Comparison of ENCODE assay signal across 8 cellular contexts in the genomic region with DNA sequence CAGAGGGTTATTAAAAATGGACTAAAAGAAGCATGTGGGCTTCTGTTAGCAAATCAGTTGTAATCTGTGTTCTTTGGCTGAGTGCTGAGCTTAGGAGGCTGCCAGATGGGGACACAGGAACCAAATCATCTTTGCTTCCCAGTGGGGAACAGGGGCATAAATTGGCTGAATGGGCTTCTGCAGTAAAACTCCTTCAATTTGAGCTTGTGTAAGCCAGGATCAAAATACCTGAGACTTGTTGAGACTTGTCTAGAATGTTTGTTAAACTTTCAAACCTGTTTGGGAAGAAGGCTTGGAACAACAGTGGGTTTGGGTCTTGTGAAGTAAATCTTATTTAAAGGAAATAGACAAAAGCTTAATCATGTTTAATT. TPM values are rescaled to one million over a fixed set of nuclear protein-coding genes. Genes with fewer than 3 reads are reported as not detected.
DNase-seq lines count a peak whose midpoint lies in the region; ATAC-seq, FAIRE-seq and TF ChIP-seq lines count a peak whose summit lies in the region.

No MANE protein-coding gene starts in this region.

- peaks cover 13% of the 10 kb centered on the region for H3K36me3 Mint-ChIP-seq in activated naive CD4-positive, alpha-beta T cell treated with anti-CD3 and anti-CD28 coated beads, Interleukin-2, amount 50 U/mL, for 24 hours

- H3K27ac ChIP-seq in heart right ventricle (peak overlapping the region in 9 of 10 donors; percentile 45 to 84 (median 67)), vagina (peak overlapping the region; percentile 44)

- H3K27ac Mint-ChIP-seq in activated naive CD4-positive, alpha-beta T cell treated with anti-CD3 and anti-CD28 coated beads, Interleukin-2, amount 50 U/mL, for 24 hours = peak overlapping the region; percentile 85

- intact Hi-C loops in heart right ventricle (cut with DNase I) = loop anchor here in 2 of 10 donors (5.0 kb wide), 1 partner anchor 56 kb away; no protein-coding TSS in a partner anchor
- intact Hi-C loops in vagina (cut with DNase I) = loop anchor here (10.0 kb wide), 1 partner anchor 49 kb away; no protein-coding TSS in a partner anchor

- ATAC-seq in SK-N-SH treated with all-trans-retinoic acid at 6 μM for 48 hours (peak; percentile 57), heart right ventricle (peak in 5 of 8 donors; percentile 22 to 64 (median 54)), HG03025 (IDR thresholded peaks at IDR 0.05; ENCODE audit: low FRiP score, unreplicated experiment) (no peak)

- H3K36me3 ChIP-seq in heart right ventricle (no peaks in the 10 kb centered on the region), vagina (no peaks in the 10 kb centered on the region)

- peak overlapping the region in 5 of 10 donors; percentile 5 to 38 (median 26) for H3K4me3 ChIP-seq in heart right ventricle
- H3K4me3 ChIP-seq in vagina = peak overlapping the region in 1 of 2 donors; percentile 1

- TF ChIP-seq CTCF in heart right ventricle (IDR thresholded peaks at IDR 0.05) = no peak
- no peak for TF ChIP-seq CTCF in vagina (IDR thresholded peaks at IDR 0.05)

- H3K27me3 Mint-ChIP-seq in activated naive CD4-positive, alpha-beta T cell treated with anti-CD3 and anti-CD28 coated beads, Interleukin-2, amount 50 U/mL, for 24 hours = no peaks in the 10 kb centered on the region

- H3K4me1 Mint-ChIP-seq in activated naive CD4-positive, alpha-beta T cell treated with anti-CD3 and anti-CD28 coated beads, Interleukin-2, amount 50 U/mL, for 24 hours = peaks cover 92% of the 10 kb centered on the region

- H3K4me3 Mint-ChIP-seq in activated naive CD4-positive, alpha-beta T cell treated with anti-CD3 and anti-CD28 coated beads, Interleukin-2, amount 50 U/mL, for 24 hours = peak overlapping the region; percentile 9

- FAIRE-seq in RCC 7860 (lab: Jason Lieb, UNC) = no peak

- DNase-seq in activated naive CD4-positive, alpha-beta T cell treated with Interleukin-2 at 50 U/mL for 16 hours = no peak
- DNase-seq in heart right ventricle (no peak), vagina (ENCODE audit: extremely low spot score in 2 of 2) (no peak), RCC 7860 (ENCODE audit: low spot score) (no peak), NCI-H2029 (lab: John Stamatoyannopoulos, UW) (no peak)

- H3K9me3 ChIP-seq in heart right ventricle (no peaks in the 10 kb centered on the region), vagina (no peaks in the 10 kb centered on the region)

- no peaks in the 10 kb centered on the region for H3K27me3 ChIP-seq in heart right ventricle
- H3K27me3 ChIP-seq in vagina = no peaks in the 10 kb centered on the region

- H3K4me1 ChIP-seq in heart right ventricle = peaks cover 0 to 91% (median 14%) of the 10 kb centered on the region in 9 donors
- H3K4me1 ChIP-seq in vagina = peaks cover 50% of the 10 kb centered on the region

- H3K9me3 Mint-ChIP-seq in activated naive CD4-positive, alpha-beta T cell treated with anti-CD3 and anti-CD28 coated beads, Interleukin-2, amount 50 U/mL, for 24 hours = no peaks in the 10 kb centered on the region

- TF ChIP-seq POLR2A in vagina (IDR thresholded peaks at IDR 0.05) = no peak

TF ChIP-seq in SK-N-SH treated with all-trans-retinoic acid at 6 μM for 48 hours, 23 proteins besides CTCF, POLR2A, EP300 and RAD21 (continues in another document):
- TF ChIP-seq ZNF8 (CRISPR knock-in tag; IDR thresholded peaks at IDR 0.05) (no peak), ZNF70 (CRISPR knock-in tag; IDR thresholded peaks at IDR 0.05) (no peak), GLIS3 (CRISPR knock-in tag; IDR thresholded peaks at IDR 0.05) (no peak), PPARA (CRISPR knock-in tag; IDR thresholded peaks at IDR 0.05; ENCODE audit: borderline replicate concordance) (no peak), ZFP30 (CRISPR knock-in tag; IDR thresholded peaks at IDR 0.05) (no peak), ESRRG (CRISPR knock-in tag; IDR thresholded peaks at IDR 0.05) (no peak), CSDC2 (CRISPR knock-in tag; IDR thresholded peaks at IDR 0.05) (no peak), RARB (CRISPR knock-in tag; IDR thresholded peaks at IDR 0.05) (no peak), TOX (CRISPR knock-in tag; IDR thresholded peaks at IDR 0.05; ENCODE audit: borderline replicate concordance) (no peak), ZFP3 (CRISPR knock-in tag; IDR thresholded peaks at IDR 0.05) (no peak), TCF4 (CRISPR knock-in tag; IDR thresholded peaks at IDR 0.05; ENCODE audit: borderline replicate concordance) (no peak), OSR1 (CRISPR knock-in tag; IDR thresholded peaks at IDR 0.05) (no peak)
- TF ChIP-seq, protein P1, sequence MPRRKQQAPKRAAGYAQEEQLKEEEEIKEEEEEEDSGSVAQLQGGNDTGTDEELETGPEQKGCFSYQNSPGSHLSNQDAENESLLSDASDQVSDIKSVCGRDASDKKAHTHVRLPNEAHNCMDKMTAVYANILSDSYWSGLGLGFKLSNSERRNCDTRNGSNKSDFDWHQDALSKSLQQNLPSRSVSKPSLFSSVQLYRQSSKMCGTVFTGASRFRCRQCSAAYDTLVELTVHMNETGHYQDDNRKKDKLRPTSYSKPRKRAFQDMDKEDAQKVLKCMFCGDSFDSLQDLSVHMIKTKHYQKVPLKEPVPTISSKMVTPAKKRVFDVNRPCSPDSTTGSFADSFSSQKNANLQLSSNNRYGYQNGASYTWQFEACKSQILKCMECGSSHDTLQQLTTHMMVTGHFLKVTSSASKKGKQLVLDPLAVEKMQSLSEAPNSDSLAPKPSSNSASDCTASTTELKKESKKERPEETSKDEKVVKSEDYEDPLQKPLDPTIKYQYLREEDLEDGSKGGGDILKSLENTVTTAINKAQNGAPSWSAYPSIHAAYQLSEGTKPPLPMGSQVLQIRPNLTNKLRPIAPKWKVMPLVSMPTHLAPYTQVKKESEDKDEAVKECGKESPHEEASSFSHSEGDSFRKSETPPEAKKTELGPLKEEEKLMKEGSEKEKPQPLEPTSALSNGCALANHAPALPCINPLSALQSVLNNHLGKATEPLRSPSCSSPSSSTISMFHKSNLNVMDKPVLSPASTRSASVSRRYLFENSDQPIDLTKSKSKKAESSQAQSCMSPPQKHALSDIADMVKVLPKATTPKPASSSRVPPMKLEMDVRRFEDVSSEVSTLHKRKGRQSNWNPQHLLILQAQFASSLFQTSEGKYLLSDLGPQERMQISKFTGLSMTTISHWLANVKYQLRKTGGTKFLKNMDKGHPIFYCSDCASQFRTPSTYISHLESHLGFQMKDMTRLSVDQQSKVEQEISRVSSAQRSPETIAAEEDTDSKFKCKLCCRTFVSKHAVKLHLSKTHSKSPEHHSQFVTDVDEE (CRISPR knock-in tag; IDR thresholded peaks at IDR 0.05) = no peak
- TF ChIP-seq, protein P2, sequence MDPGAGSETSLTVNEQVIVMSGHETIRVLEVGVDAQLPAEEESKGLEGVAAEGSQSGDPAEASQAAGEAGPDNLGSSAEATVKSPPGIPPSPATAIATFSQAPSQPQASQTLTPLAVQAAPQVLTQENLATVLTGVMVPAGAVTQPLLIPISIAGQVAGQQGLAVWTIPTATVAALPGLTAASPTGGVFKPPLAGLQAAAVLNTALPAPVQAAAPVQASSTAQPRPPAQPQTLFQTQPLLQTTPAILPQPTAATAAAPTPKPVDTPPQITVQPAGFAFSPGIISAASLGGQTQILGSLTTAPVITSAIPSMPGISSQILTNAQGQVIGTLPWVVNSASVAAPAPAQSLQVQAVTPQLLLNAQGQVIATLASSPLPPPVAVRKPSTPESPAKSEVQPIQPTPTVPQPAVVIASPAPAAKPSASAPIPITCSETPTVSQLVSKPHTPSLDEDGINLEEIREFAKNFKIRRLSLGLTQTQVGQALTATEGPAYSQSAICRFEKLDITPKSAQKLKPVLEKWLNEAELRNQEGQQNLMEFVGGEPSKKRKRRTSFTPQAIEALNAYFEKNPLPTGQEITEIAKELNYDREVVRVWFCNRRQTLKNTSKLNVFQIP (CRISPR knock-in tag; IDR thresholded peaks at IDR 0.05; ENCODE audit: borderline replicate concordance, low read depth) = no peak
- TF ChIP-seq, protein P3, sequence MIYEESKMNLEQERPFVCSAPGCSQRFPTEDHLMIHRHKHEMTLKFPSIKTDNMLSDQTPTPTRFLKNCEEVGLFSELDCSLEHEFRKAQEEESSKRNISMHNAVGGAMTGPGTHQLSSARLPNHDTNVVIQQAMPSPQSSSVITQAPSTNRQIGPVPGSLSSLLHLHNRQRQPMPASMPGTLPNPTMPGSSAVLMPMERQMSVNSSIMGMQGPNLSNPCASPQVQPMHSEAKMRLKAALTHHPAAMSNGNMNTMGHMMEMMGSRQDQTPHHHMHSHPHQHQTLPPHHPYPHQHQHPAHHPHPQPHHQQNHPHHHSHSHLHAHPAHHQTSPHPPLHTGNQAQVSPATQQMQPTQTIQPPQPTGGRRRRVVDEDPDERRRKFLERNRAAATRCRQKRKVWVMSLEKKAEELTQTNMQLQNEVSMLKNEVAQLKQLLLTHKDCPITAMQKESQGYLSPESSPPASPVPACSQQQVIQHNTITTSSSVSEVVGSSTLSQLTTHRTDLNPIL (CRISPR knock-in tag; IDR thresholded peaks at IDR 0.05; ENCODE audit: low read depth) = no peak
- TF ChIP-seq, protein P4, sequence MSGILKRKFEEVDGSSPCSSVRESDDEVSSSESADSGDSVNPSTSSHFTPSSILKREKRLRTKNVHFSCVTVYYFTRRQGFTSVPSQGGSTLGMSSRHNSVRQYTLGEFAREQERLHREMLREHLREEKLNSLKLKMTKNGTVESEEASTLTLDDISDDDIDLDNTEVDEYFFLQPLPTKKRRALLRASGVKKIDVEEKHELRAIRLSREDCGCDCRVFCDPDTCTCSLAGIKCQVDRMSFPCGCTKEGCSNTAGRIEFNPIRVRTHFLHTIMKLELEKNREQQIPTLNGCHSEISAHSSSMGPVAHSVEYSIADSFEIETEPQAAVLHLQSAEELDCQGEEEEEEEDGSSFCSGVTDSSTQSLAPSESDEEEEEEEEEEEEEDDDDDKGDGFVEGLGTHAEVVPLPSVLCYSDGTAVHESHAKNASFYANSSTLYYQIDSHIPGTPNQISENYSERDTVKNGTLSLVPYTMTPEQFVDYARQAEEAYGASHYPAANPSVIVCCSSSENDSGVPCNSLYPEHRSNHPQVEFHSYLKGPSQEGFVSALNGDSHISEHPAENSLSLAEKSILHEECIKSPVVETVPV (CRISPR knock-in tag; IDR thresholded peaks at IDR 0.05) = no peak

RNA-seq across cellular contexts. Expression of a gene that starts 32.2 kb away (rescaled TPM):
- total RNA-seq in heart right ventricle (10 to 100 TPM in 6 of 10 donors, 1 to 10 TPM in 4; 3.3 to 30.8 (median 10.1) TPM), vagina (34.4 TPM)
- 1 to 10 TPM; 6.1 to 7.4 TPM for polyA plus RNA-seq in heart right ventricle
